ENCODE assay signal across 28 cellular contexts in the genomic region with DNA sequence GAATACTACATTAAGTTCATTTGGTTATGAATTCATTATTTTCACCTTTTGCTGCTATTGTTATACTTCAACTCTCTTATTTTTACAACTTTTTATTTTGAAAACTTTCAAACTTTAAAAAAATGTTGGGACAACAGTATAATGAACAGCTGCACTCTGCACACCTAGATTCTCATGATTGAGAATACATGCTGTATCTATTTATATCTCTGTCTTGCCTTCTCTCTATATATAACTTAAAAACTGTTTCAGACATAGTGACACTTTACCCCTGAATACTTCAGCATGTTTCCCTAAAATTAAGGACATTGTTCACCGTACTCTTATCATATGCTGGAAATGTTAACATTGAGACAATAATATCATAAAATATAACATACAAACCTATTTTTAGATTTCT.
"Had no signal": no experiment of that assay in that cellular context is flagged by ENCODE, and none has a peak within 500 bp of the region (broad histone marks: within the 10 kb centered on the region; RNA-seq: fewer than 3 reads in every experiment).

No MANE protein-coding gene starts in this region.

- H3K27me3 ChIP-seq: esophagus squamous epithelium, neutrophil, sigmoid colon, tibial nerve, upper lobe of left lung had no signal

- H3K4me3 ChIP-seq: coronary artery, esophagus squamous epithelium, left ventricle myocardium inferior, lower lobe of right lung, prostate gland, sigmoid colon, thoracic aorta, tibial nerve, upper lobe of left lung had no signal

- H3K4me1 ChIP-seq: lower lobe of right lung, parathyroid adenoma, prostate gland, sigmoid colon, upper lobe of left lung had no signal

- H3K27ac ChIP-seq: coronary artery, esophagus squamous epithelium, left ventricle myocardium inferior, lower lobe of right lung, neutrophil, parathyroid adenoma, prostate gland, sigmoid colon, thoracic aorta, tibial nerve, upper lobe of left lung had no signal

- ATAC-seq: left colon; lower lobe of right lung; natural killer cell treated with Interleukin-12 subunit alpha and Interleukin-12 subunit beta and Interleukin-15 and Interleukin-18, amount 100 ng/mL, for 72 hours; right cardiac atrium; stimulated activated naive B cell treated with anti-CD40 and anti-IgM and Interleukin-4, amounts not matched to agents 10 μg/mL and 1 μg/mL and 100 μg/mL, for 72 hours had no signal

- FAIRE-seq: endothelial cell of umbilical vein, urothelium cell line had no signal

- DNase-seq: dermis blood vessel endothelial cell; effector memory CD4-positive, alpha-beta T cell; esophagus squamous epithelium; foreskin melanocyte; hypothalamus; immature natural killer cell; islet precursor cell; kidney glomerular epithelial cell; left colon; left ventricle myocardium inferior; lower lobe of right lung; naive B cell; right cardiac atrium; sigmoid colon; small intestine; stimulated activated CD4-positive, alpha-beta T cell treated with anti-CD3 and anti-CD28 coated beads, Interleukin-15, amount 100 ng/mL, for 24 hours; stimulated activated CD4-positive, alpha-beta T cell treated with anti-CD3 and anti-CD28 coated beads, Interleukin-2, amount 100 ng/mL, for 48 hours; stimulated activated naive B cell treated with anti-CD40 and anti-IgM and Interleukin-4, amounts not matched to agents 10 μg/mL and 1 μg/mL and 100 μg/mL, for 72 hours; upper lobe of left lung had no signal

- H3K36me3 ChIP-seq: esophagus squamous epithelium, left ventricle myocardium inferior, lower lobe of right lung, neutrophil, prostate gland, sigmoid colon, thoracic aorta, upper lobe of left lung had no signal

- H3K9me3 ChIP-seq: esophagus squamous epithelium, lower lobe of right lung, neutrophil, prostate gland, sigmoid colon, upper lobe of left lung had no signal
